In genomic region chr6:35730745-35731413, GRCh38 we compare ENCODE assay signal across 8 cellular contexts. TPM values are rescaled to one million over a fixed set of nuclear protein-coding genes. Genes with fewer than 3 reads are reported as not detected.
DNase-seq lines count a peak whose midpoint lies in the region; ATAC-seq and TF ChIP-seq lines count a peak whose summit lies in the region.

No MANE protein-coding gene starts in this region.

- H3K4me3 ChIP-seq in HFF-Myc (replicated peaks; ENCODE audit: low read depth, low read length) (peak overlapping the region; percentile 14; the same call in 1 of the 2 replicates), iPS-18a (ENCODE audit: low read length) (peak overlapping the region; percentile 85)

- no peaks in the 10 kb centered on the region for H3K9me3 ChIP-seq in iPS-18a (ENCODE audit: control insufficient read depth, low read depth, low read length)

- peak overlapping the region; percentile 45 for H3K9ac ChIP-seq in iPS-18a (ENCODE audit: low read length)

- POLR2A ChIA-PET in activated B cell treated with CpG ODN at 0.5 μM for 24 hours (lab: Charles Lee) = interaction anchor here (0.6 to 2.2 kb wide), 6 partner anchors 11 to 1059 kb away, joined by 3 to 31 read pairs (median 4); partner anchors contain the start of gene FKBP5

- no peaks in the 10 kb centered on the region for H3K36me3 ChIP-seq in iPS-18a (ENCODE audit: control insufficient read depth, low read depth, low read length)

- peaks cover 62% of the 10 kb centered on the region for H3K4me1 Mint-ChIP-seq in activated B cell treated with CpG ODN at 0.5 μM for 24 hours
- peaks cover 47% of the 10 kb centered on the region for H3K4me1 Mint-ChIP-seq in stimulated activated memory B cell treated with anti-CD40 and anti-IgM and Interleukin-4, amounts not matched to agents 10 μg/mL and 1 μg/mL and 100 μg/mL, for 72 hours

- H3K4me1 ChIP-seq in iPS-18a (ENCODE audit: control insufficient read depth, low read depth, low read length) = peaks cover 37% of the 10 kb centered on the region

- no peaks in the 10 kb centered on the region for H3K36me3 Mint-ChIP-seq in activated B cell treated with CpG ODN at 0.5 μM for 24 hours (ENCODE audit: low read depth)
- no peaks in the 10 kb centered on the region for H3K36me3 Mint-ChIP-seq in stimulated activated memory B cell treated with anti-CD40 and anti-IgM and Interleukin-4, amounts not matched to agents 10 μg/mL and 1 μg/mL and 100 μg/mL, for 72 hours

- peak overlapping the region; percentile 29 for H3K27ac ChIP-seq in iPS-18a (ENCODE audit: low read length)

- DNase-seq in HFF-Myc (ENCODE audit: extremely low read depth, low read depth) (no peak), activated B cell treated with CpG ODN at 0.5 μM for 24 hours (no peak), middle frontal gyrus (ENCODE audit: extremely low spot score, low spot score) (no peak), SW 1271 (lab: John Stamatoyannopoulos, UW) (no peak)
- no peak for DNase-seq in stimulated activated CD4-positive, alpha-beta T cell treated with anti-CD3 and anti-CD28 coated beads, Interleukin-15, amount 100 ng/mL, for 24 hours

- CTCF ChIA-PET in activated B cell treated with CpG ODN at 0.5 μM for 24 hours (lab: Charles Lee) = no interaction called here

- TF ChIP-seq CTCF in HFF-Myc (IDR thresholded peaks at IDR 0.05; ENCODE audit: low read depth, low read length, missing control alignments) (no peak), activated B cell treated with CpG ODN at 0.5 μM for 24 hours (IDR thresholded peaks at IDR 0.05) (no peak)

- H3K27me3 Mint-ChIP-seq in activated B cell treated with CpG ODN at 0.5 μM for 24 hours = no peaks in the 10 kb centered on the region
- no peaks in the 10 kb centered on the region for H3K27me3 Mint-ChIP-seq in stimulated activated memory B cell treated with anti-CD40 and anti-IgM and Interleukin-4, amounts not matched to agents 10 μg/mL and 1 μg/mL and 100 μg/mL, for 72 hours

- H3K4me3 Mint-ChIP-seq in activated B cell treated with CpG ODN at 0.5 μM for 24 hours = peak overlapping the region; percentile 90
- peak overlapping the region; percentile 89 for H3K4me3 Mint-ChIP-seq in stimulated activated memory B cell treated with anti-CD40 and anti-IgM and Interleukin-4, amounts not matched to agents 10 μg/mL and 1 μg/mL and 100 μg/mL, for 72 hours

- peaks cover 25% of the 10 kb centered on the region for H3K27me3 ChIP-seq in iPS-18a (ENCODE audit: control insufficient read depth, insufficient read depth, low read length)

- peak overlapping the region; percentile 93 for H3K27ac Mint-ChIP-seq in activated B cell treated with CpG ODN at 0.5 μM for 24 hours
- H3K27ac Mint-ChIP-seq in stimulated activated memory B cell treated with anti-CD40 and anti-IgM and Interleukin-4, amounts not matched to agents 10 μg/mL and 1 μg/mL and 100 μg/mL, for 72 hours = peak overlapping the region; percentile 85

- intact Hi-C loops in activated B cell treated with CpG ODN at 0.5 μM for 24 hours (cut with micrococcal nuclease) = loop anchor here (1.0 to 5.0 kb wide), 4 partner anchors 12 to 389 kb away; partner anchors contain the start of genes FANCE, FKBP5 and PPARD

- H3K9me3 Mint-ChIP-seq in activated B cell treated with CpG ODN at 0.5 μM for 24 hours = no peaks in the 10 kb centered on the region
- H3K9me3 Mint-ChIP-seq in stimulated activated memory B cell treated with anti-CD40 and anti-IgM and Interleukin-4, amounts not matched to agents 10 μg/mL and 1 μg/mL and 100 μg/mL, for 72 hours = no peaks in the 10 kb centered on the region

- peak; percentile 5 for ATAC-seq in activated B cell treated with CpG ODN at 0.5 μM for 24 hours (ENCODE audit: low read depth)
- ATAC-seq in stimulated activated memory B cell treated with anti-CD40 and anti-IgM and Interleukin-4, amounts not matched to agents 10 μg/mL and 1 μg/mL and 100 μg/mL, for 72 hours = peak; percentile 2
- ATAC-seq in HG02642 (IDR thresholded peaks at IDR 0.05; ENCODE audit: poor library complexity, unreplicated experiment) = no peak

RNA-seq across cellular contexts. Expression of gene ARMC12, which starts 6.0 kb away (rescaled TPM):
- 0.89 and 1.1 TPM in 2 replicates for total RNA-seq in activated B cell treated with CpG ODN at 0.5 μM for 24 hours

RNA-seq across cellular contexts. Expression of gene FKBP5, which starts 42.2 kb away (rescaled TPM):
- total RNA-seq in activated B cell treated with CpG ODN at 0.5 μM for 24 hours = 17.1 TPM in 2 replicates

RNA-seq across cellular contexts. Expression of gene CLPSL2, which starts 45.5 kb away (rescaled TPM):
- total RNA-seq in activated B cell treated with CpG ODN at 0.5 μM for 24 hours = not detected in 2 replicates

RNA-seq across cellular contexts. Expression of gene CLPSL1, which starts 49.9 kb away (rescaled TPM):
- not detected in 2 replicates for total RNA-seq in activated B cell treated with CpG ODN at 0.5 μM for 24 hours
